36 cellular contexts compared by ENCODE assay signal in the genomic region with DNA sequence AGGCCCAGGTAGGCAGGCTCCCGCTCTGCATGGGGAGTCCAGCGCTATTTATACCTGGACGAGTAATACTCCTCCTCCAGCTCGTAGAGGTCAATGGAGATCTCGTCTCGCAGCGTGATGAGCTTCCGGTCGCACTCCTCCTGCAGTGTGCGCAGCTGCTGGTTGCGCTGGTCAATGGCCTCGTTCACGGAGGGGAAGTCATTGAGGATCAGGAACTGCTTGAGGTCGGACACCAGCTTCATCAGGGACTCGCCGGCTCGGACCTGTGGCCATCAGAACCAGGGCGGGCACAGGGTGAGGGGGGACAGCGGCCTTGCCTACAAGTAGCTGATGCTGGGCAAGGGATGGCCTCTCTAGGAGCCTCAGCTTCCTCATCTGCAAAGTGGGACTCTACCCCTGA.
"Had no signal": no experiment of that assay in that cellular context is flagged by ENCODE, and none has a peak within 500 bp of the region (broad histone marks: within the 10 kb centered on the region; RNA-seq: fewer than 3 reads in every experiment).

No MANE protein-coding gene starts in this region.

- ATAC-seq: activated CD4-positive, CD25-positive, alpha-beta regulatory T cell treated with anti-CD3 and anti-CD28 coated beads, Interleukin-2, amount 50 U/mL, for 24 hours; activated CD8-positive, alpha-beta T cell treated with anti-CD3 and anti-CD28 coated beads for 36 hours; activated naive CD8-positive, alpha-beta T cell treated with anti-CD3 and anti-CD28 coated beads, Interleukin-2, amount 50 U/mL, for 24 hours; activated T-cell treated with anti-CD3 and anti-CD28 coated beads, Interleukin-2, amount 50 U/mL, for 4 hours; activated T-helper 17 cell treated with anti-CD3 and anti-CD28 coated beads, Interleukin-2, amount 50 U/mL, for 72 hours; body of pancreas; gastroesophageal sphincter; heart right ventricle; T-helper 17 cell had no signal

- H3K4me3 Mint-ChIP-seq: activated B cell treated with CpG ODN at 0.5 μM for 24 hours; activated CD8-positive, alpha-beta T cell treated with anti-CD3 and anti-CD28 coated beads for 36 hours; activated naive CD4-positive, alpha-beta T cell treated with anti-CD3 and anti-CD28 coated beads, Interleukin-2, amount 50 U/mL, for 24 hours; activated naive CD8-positive, alpha-beta T cell treated with anti-CD3 and anti-CD28 coated beads for 36 hours; activated naive CD8-positive, alpha-beta T cell treated with anti-CD3 and anti-CD28 coated beads, Interleukin-2, amount 50 U/mL, for 24 hours; activated T-cell treated with anti-CD3 and anti-CD28 coated beads, Interleukin-2, amount 50 U/mL, for 4 hours; activated T-helper 17 cell treated with anti-CD3 and anti-CD28 coated beads, Interleukin-2, amount 50 U/mL, for 72 hours; central memory CD8-positive, alpha-beta T cell; T-helper 17 cell; T-helper 2 cell treated with Interferon-gamma antibody and Interleukin-4, amounts not matched to agents 5 μg/mL and 100 μg/mL, for 36 hours had no signal

- FAIRE-seq: endometrium, endothelial cell of umbilical vein had no signal

- H3K4me3 ChIP-seq: adrenal gland, body of pancreas, cardiac muscle cell, coronary artery, esophagus squamous epithelium, gastroesophageal sphincter, heart right ventricle had no signal

- H3K9me3 ChIP-seq: adrenal gland, body of pancreas, esophagus squamous epithelium, gastroesophageal sphincter, heart right ventricle had no signal

- H3K27me3 ChIP-seq: adrenal gland, body of pancreas, cardiac muscle cell, esophagus squamous epithelium, gastroesophageal sphincter, heart right ventricle had no signal

- H3K27ac ChIP-seq: adrenal gland, body of pancreas, cardiac muscle cell, coronary artery, epithelial cell of prostate, esophagus squamous epithelium, gastroesophageal sphincter, heart right ventricle, WERI-Rb-1 had no signal

- H3K9me3 Mint-ChIP-seq: activated B cell treated with CpG ODN at 0.5 μM for 24 hours; activated CD8-positive, alpha-beta T cell treated with anti-CD3 and anti-CD28 coated beads for 36 hours; activated naive CD4-positive, alpha-beta T cell treated with anti-CD3 and anti-CD28 coated beads, Interleukin-2, amount 50 U/mL, for 24 hours; activated naive CD8-positive, alpha-beta T cell treated with anti-CD3 and anti-CD28 coated beads for 36 hours; activated naive CD8-positive, alpha-beta T cell treated with anti-CD3 and anti-CD28 coated beads, Interleukin-2, amount 50 U/mL, for 24 hours; activated T-cell treated with anti-CD3 and anti-CD28 coated beads, Interleukin-2, amount 50 U/mL, for 4 hours; activated T-helper 17 cell treated with anti-CD3 and anti-CD28 coated beads, Interleukin-2, amount 50 U/mL, for 72 hours; central memory CD8-positive, alpha-beta T cell; T-helper 2 cell treated with Interferon-gamma antibody and Interleukin-4, amounts not matched to agents 5 μg/mL and 100 μg/mL, for 36 hours had no signal

- H3K27me3 Mint-ChIP-seq: activated B cell treated with CpG ODN at 0.5 μM for 24 hours; activated CD8-positive, alpha-beta T cell treated with anti-CD3 and anti-CD28 coated beads for 36 hours; activated naive CD4-positive, alpha-beta T cell treated with anti-CD3 and anti-CD28 coated beads, Interleukin-2, amount 50 U/mL, for 24 hours; activated T-helper 17 cell treated with anti-CD3 and anti-CD28 coated beads, Interleukin-2, amount 50 U/mL, for 72 hours; central memory CD8-positive, alpha-beta T cell; T-helper 17 cell had no signal

- H3K27ac Mint-ChIP-seq: activated B cell treated with CpG ODN at 0.5 μM for 24 hours; activated CD8-positive, alpha-beta T cell treated with anti-CD3 and anti-CD28 coated beads for 36 hours; activated naive CD4-positive, alpha-beta T cell treated with anti-CD3 and anti-CD28 coated beads, Interleukin-2, amount 50 U/mL, for 24 hours; activated naive CD8-positive, alpha-beta T cell treated with anti-CD3 and anti-CD28 coated beads for 36 hours; activated naive CD8-positive, alpha-beta T cell treated with anti-CD3 and anti-CD28 coated beads, Interleukin-2, amount 50 U/mL, for 24 hours; activated T-helper 17 cell treated with anti-CD3 and anti-CD28 coated beads, Interleukin-2, amount 50 U/mL, for 72 hours; T-helper 17 cell; T-helper 2 cell treated with Interferon-gamma antibody and Interleukin-4, amounts not matched to agents 5 μg/mL and 100 μg/mL, for 36 hours had no signal

- DNase-seq: activated B cell treated with CpG ODN at 0.5 μM for 24 hours; activated CD4-positive, alpha-beta T cell treated with anti-CD3 and anti-CD28 coated beads for 48 hours; activated CD4-positive, alpha-beta T cell treated with anti-CD3 and anti-CD28 coated beads, Interleukin-2, amount 50 U/mL, for 1 hour; activated CD4-positive, alpha-beta T cell treated with anti-CD3 and anti-CD28 coated beads, Interleukin-2, amount 50 U/mL, for 48 hours; activated CD8-positive, alpha-beta memory T cell treated with anti-CD3 and anti-CD28 coated beads for 24 hours; activated CD8-positive, alpha-beta T cell treated with anti-CD3 and anti-CD28 coated beads for 36 hours; activated effector memory CD4-positive, alpha-beta T cell treated with Interleukin-2 at 50 U/mL for 16 hours; activated gamma-delta T cell treated with Interleukin-2 at 50 U/mL for 16 hours; activated naive CD4-positive, alpha-beta T cell treated with Interleukin-2 at 50 U/mL for 16 hours; activated naive CD8-positive, alpha-beta T cell treated with anti-CD3 and anti-CD28 coated beads for 36 hours; activated naive CD8-positive, alpha-beta T cell treated with anti-CD3 and anti-CD28 coated beads, Interleukin-2, amount 50 U/mL, for 24 hours; activated T-cell treated with anti-CD3 and anti-CD28 coated beads, Interleukin-2, amount 50 U/mL, for 4 hours; adrenal gland; amygdala; aorta; body of pancreas; dermis blood vessel endothelial cell; effector CD4-positive, alpha-beta T cell; esophagus squamous epithelium; foreskin melanocyte; heart right ventricle; T-helper 1 cell; T-helper 17 cell; T1000; WERI-Rb-1 had no signal
